Comparison of ENCODE assay signal across 19 cellular contexts in genomic region chr2:152437276-152437879, GRCh38.
"Had no signal": no experiment of that assay in that cellular context is flagged by ENCODE, and none has a peak within 500 bp of the region (broad histone marks: within the 10 kb centered on the region; RNA-seq: fewer than 3 reads in every experiment).

No MANE protein-coding gene starts in this region.

- H3K9me3 ChIP-seq: lower lobe of right lung, mucosa of descending colon, thyroid gland had no signal

- DNase-seq: activated CD4-positive, alpha-beta T cell treated with anti-CD3 and anti-CD28 coated beads for 1 hour; activated gamma-delta T cell treated with Interleukin-2 at 50 U/mL for 16 hours; activated T-cell treated with anti-CD3 and anti-CD28 coated beads, Interleukin-2, amount 50 U/mL, for 1 hour; aorta; brain microvascular endothelial cell; cortex of kidney; foreskin fibroblast; kidney; lower lobe of right lung; mesendoderm; mucosa of descending colon; posterior cingulate gyrus; small intestine; stimulated activated CD4-positive, alpha-beta T cell treated with anti-CD3 and anti-CD28 coated beads, Interleukin-15, amount 100 ng/mL, for 24 hours; T-helper 9 cell; thyroid gland had no signal

- ATAC-seq: left lobe of liver; lower lobe of right lung; mucosa of descending colon; sciatic nerve; stimulated activated memory B cell treated with anti-CD40 and anti-IgM and Interleukin-4, amounts not matched to agents 10 μg/mL and 1 μg/mL and 100 μg/mL, for 72 hours had no signal

- H3K36me3 ChIP-seq: brain microvascular endothelial cell, lower lobe of right lung, thyroid gland had no signal

- H3K27me3 ChIP-seq: brain microvascular endothelial cell, thyroid gland had no signal

- H3K4me3 ChIP-seq: lower lobe of right lung, mucosa of descending colon, thyroid gland had no signal

- H3K27ac ChIP-seq: brain microvascular endothelial cell, lower lobe of right lung, thyroid gland had no signal
